Comparison of ENCODE assay signal across 19 cellular contexts in genomic region chr7:103547451-103548284, GRCh38.
A peak's percentile ranks its signal among the peaks of the same experiment; 100 is the strongest.
DNase-seq lines count a peak whose midpoint lies in the region; ATAC-seq, FAIRE-seq and TF ChIP-seq lines count a peak whose summit lies in the region.
"Had no signal": no experiment of that assay in that cellular context is flagged by ENCODE, and none has a peak within 500 bp of the region (broad histone marks: within the 10 kb centered on the region; RNA-seq: fewer than 3 reads in every experiment).

No MANE protein-coding gene starts in this region.

- H3K9me3 ChIP-seq in IMR-90 (ENCODE audit: control insufficient read depth, insufficient read depth, low read length), result no peaks in the 10 kb centered on the region
- H3K9me3 ChIP-seq in GM12878 (replicated peaks; ENCODE audit: control insufficient read depth, insufficient read depth, low read length), result no peaks in the 10 kb centered on the region
- H3K9me3 ChIP-seq in A673 (ENCODE audit: low read depth, low read length, poor library complexity, severe bottlenecking), result no peaks in the 10 kb centered on the region
- no peaks in the 10 kb centered on the region for H3K9me3 ChIP-seq in PC-3 (ENCODE audit: low read length)
- H3K9me3 ChIP-seq: BE2C, Peyer's patch had no signal

- intact Hi-C loops in IMR-90 (cut with micrococcal nuclease), result no loop called here
- intact Hi-C loops in GM12878 (cut with micrococcal nuclease; ENCODE audit: unreplicated experiment), result no loop called here
- intact Hi-C loops in A673 (cut with micrococcal nuclease; ENCODE audit: unreplicated experiment), result no loop called here
- intact Hi-C loops in PC-3 (cut with micrococcal nuclease), result no loop called here

- H3K9me1 ChIP-seq in IMR-90 (ENCODE audit: insufficient read depth, low read length), result no peaks in the 10 kb centered on the region

- no peak overlapping the region for H2AK9ac ChIP-seq in IMR-90 (replicated peaks; ENCODE audit: low read depth, low read length, poor library complexity)

- H3K4me3 ChIP-seq in IMR-90 (ENCODE audit: insufficient read depth, low read depth, low read length), result no peak overlapping the region
- no peak overlapping the region for H3K4me3 ChIP-seq in GM12878
- no peak overlapping the region for H3K4me3 ChIP-seq in A673 (ENCODE audit: low read depth, low read length, poor library complexity, severe bottlenecking)
- H3K4me3 ChIP-seq in PC-3 (ENCODE audit: low read length), result no peak overlapping the region
- H3K4me3 ChIP-seq: Peyer's patch, SK-N-MC had no signal

- H3F3A ChIP-seq in PC-3 (ENCODE audit: low read length, unreplicated experiment), result no peaks in the 10 kb centered on the region

- TF ChIP-seq POLR2A in IMR-90 (IDR thresholded peaks at IDR 0.05; ENCODE audit: low read depth, low read length) (no peak), GM12878 (IDR thresholded peaks at IDR 0.05; ENCODE audit: low read depth, low read length) (no peak)

- no peak overlapping the region for H4K5ac ChIP-seq in IMR-90 (ENCODE audit: low read depth, low read length)

- H3K79me1 ChIP-seq in IMR-90 (ENCODE audit: low read depth in 1 of 2, low read length in 2 of 2), result no peaks in the 10 kb centered on the region

- H4K91ac ChIP-seq in IMR-90 (ENCODE audit: insufficient read depth, low read depth, low read length), result no peak overlapping the region

- H3K9ac ChIP-seq in IMR-90 (ENCODE audit: low read depth, low read length) (no peak overlapping the region), GM12878 (ENCODE audit: control insufficient read depth, insufficient read depth, low read length) (no peak overlapping the region), PC-3 (ENCODE audit: low read length) (no peak overlapping the region)

- no peak for FAIRE-seq in GM12878 (lab: Jason Lieb, UNC)
- FAIRE-seq: GM18507 had no signal

- H3K36me3 ChIP-seq in IMR-90 (ENCODE audit: control insufficient read depth, insufficient read depth, low read length) (peaks cover 4% of the 10 kb centered on the region), GM12878 (ENCODE audit: control insufficient read depth in 2 of 2, insufficient read depth in 2 of 2, low read length in 1 of 2) (no peaks in the 10 kb centered on the region), A673 (ENCODE audit: insufficient read depth, low read length, poor library complexity, severe bottlenecking) (no peaks in the 10 kb centered on the region), PC-3 (ENCODE audit: low read depth, low read length) (no peaks in the 10 kb centered on the region)
- H3K36me3 ChIP-seq: Peyer's patch had no signal

- no peak overlapping the region for H2BK15ac ChIP-seq in IMR-90 (ENCODE audit: low read depth, low read length)

- H2BK5ac ChIP-seq in IMR-90 (ENCODE audit: low read depth, low read length, poor library complexity, severe bottlenecking), result no peak overlapping the region

- no peak for TF ChIP-seq CTCF in IMR-90 (conservative IDR thresholded peaks at IDR 0.05; ENCODE audit: low read depth, low read length)
- no peak for TF ChIP-seq CTCF in GM12878 (IDR thresholded peaks at IDR 0.05 in 2 of 3, conservative IDR thresholded peaks at IDR 0.05 in 1 of 3; ENCODE audit: control insufficient read depth in 2 of 3, extremely low read depth in 1 of 3, insufficient read depth in 1 of 3, low read depth in 3 of 3, low read length in 3 of 3)
- TF ChIP-seq CTCF in A673 (conservative IDR thresholded peaks at IDR 0.05; ENCODE audit: low read depth, low read length), result no peak
- TF ChIP-seq CTCF in PC-3 (conservative IDR thresholded peaks at IDR 0.05; ENCODE audit: low read depth, low read length), result no peak

- H2BK20ac ChIP-seq in IMR-90 (ENCODE audit: low read depth, low read length), result no peak overlapping the region

- H2BK120ac ChIP-seq in IMR-90 (ENCODE audit: low read depth, low read length), result no peak overlapping the region

- ATAC-seq in GM18909 (IDR thresholded peaks at IDR 0.05; ENCODE audit: poor library complexity, unreplicated experiment), result peak; percentile 46
- peak; percentile 40 for ATAC-seq in IMR-90 (ENCODE audit: low read depth)
- ATAC-seq in GM12878, result no peak
- no peak for ATAC-seq in PC-3
- no peak for ATAC-seq in HG02970 (IDR thresholded peaks at IDR 0.05; ENCODE audit: low FRiP score, unreplicated experiment)
- ATAC-seq: Right ventricle myocardium inferior had no signal

- H3K4me2 ChIP-seq in IMR-90 (ENCODE audit: low read depth, low read length), result no peak overlapping the region
- no peak overlapping the region for H3K4me2 ChIP-seq in GM12878 (ENCODE audit: control insufficient read depth, insufficient read depth)
- no peak overlapping the region for H3K4me2 ChIP-seq in PC-3 (ENCODE audit: low read length)

- BruUV-seq in IMR-90 (replicated peaks; lab: Mats Ljungman, UMichigan), result no TSS peak
- BruUV-seq in GM12878 (replicated peaks; lab: Mats Ljungman, UMichigan), result no TSS peak
- BruUV-seq in A673 (replicated peaks; lab: Mats Ljungman, UMichigan), result no TSS peak
- BruUV-seq in PC-3 (replicated peaks; lab: Mats Ljungman, UMichigan), result no TSS peak

- no peak overlapping the region for H4K8ac ChIP-seq in IMR-90 (ENCODE audit: low read depth in 2 of 2, low read length in 2 of 2)

- no peaks in the 10 kb centered on the region for H3K9me2 ChIP-seq in PC-3 (replicated peaks; ENCODE audit: low read length)

- H3K79me2 ChIP-seq in GM12878 (ENCODE audit: control insufficient read depth, insufficient read depth, low read length) (no peaks in the 10 kb centered on the region), PC-3 (ENCODE audit: low read length) (no peaks in the 10 kb centered on the region)

- no peak overlapping the region for H3K56ac ChIP-seq in IMR-90 (ENCODE audit: extremely low read depth, insufficient read depth, low read length)

- peaks cover 3% of the 10 kb centered on the region; the same call in 1 of the 2 replicates for H3K4me1 ChIP-seq in IMR-90 (ENCODE audit: control insufficient read depth, insufficient read depth, low read length)
- no peaks in the 10 kb centered on the region for H3K4me1 ChIP-seq in GM12878 (ENCODE audit: control insufficient read depth, insufficient read depth, low read length)
- H3K4me1 ChIP-seq in A673 (ENCODE audit: insufficient read depth, low read length, poor library complexity, severe bottlenecking), result no peaks in the 10 kb centered on the region
- H3K4me1 ChIP-seq in PC-3 (ENCODE audit: insufficient read depth, low read length), result peaks cover 5% of the 10 kb centered on the region; the same call in 1 of the 2 replicates
- H3K4me1 ChIP-seq: BE2C, Peyer's patch had no signal

- H3K23ac ChIP-seq in IMR-90 (ENCODE audit: low read depth, low read length), result no peak overlapping the region

- TF ChIP-seq RAD21 in IMR-90 (IDR thresholded peaks at IDR 0.05; ENCODE audit: low read length), result no peak
- no peak for TF ChIP-seq RAD21 in GM12878 (IDR thresholded peaks at IDR 0.05; ENCODE audit: insufficient read depth, low read depth, low read length)

- TF ChIP-seq EP300 in GM12878 (IDR thresholded peaks at IDR 0.05; ENCODE audit: borderline replicate concordance in 1 of 2, control insufficient read depth in 1 of 2, low read depth in 2 of 2, low read length in 2 of 2), result no peak

- H2AK5ac ChIP-seq in IMR-90 (ENCODE audit: low read depth, low read length), result no peak overlapping the region

- CTCF ChIA-PET in IMR-90 (lab: Yijun Ruan, JAX) (no interaction called here), GM12878 (lab: Yijun Ruan, JAX) (no interaction called here), A673 (lab: Charles Lee) (no interaction called here), PC-3 (lab: Charles Lee) (no interaction called here)

- dilution Hi-C loops in IMR-90 (cut with HindIII; ENCODE audit: low sequenced_read_pairs, unreplicated experiment), result no loop called here

- H2AFZ ChIP-seq in IMR-90 (replicated peaks; ENCODE audit: low read length, poor library complexity) (no peak overlapping the region), GM12878 (ENCODE audit: control insufficient read depth, low read depth, low read length) (no peak overlapping the region), PC-3 (ENCODE audit: low read length) (no peak overlapping the region)

- H3K18ac ChIP-seq in IMR-90 (ENCODE audit: low read depth, low read length), result no peak overlapping the region

- H3K4ac ChIP-seq in IMR-90 (ENCODE audit: low read depth, low read length), result no peak overlapping the region

- H3K27me3 ChIP-seq in IMR-90 (ENCODE audit: control insufficient read depth, insufficient read depth, low read length) (no peaks in the 10 kb centered on the region), GM12878 (replicated peaks in 1 of 2; ENCODE audit: control insufficient read depth in 2 of 2, insufficient read depth in 2 of 2, low read length in 1 of 2) (no peaks in the 10 kb centered on the region), A673 (replicated peaks; ENCODE audit: insufficient read depth, low read depth, low read length, poor library complexity) (peaks cover 59% of the 10 kb centered on the region), PC-3 (ENCODE audit: low read length) (no peaks in the 10 kb centered on the region)
- H3K27me3 ChIP-seq: BE2C, Peyer's patch had no signal

- H3K14ac ChIP-seq in IMR-90 (replicated peaks; ENCODE audit: low read depth, low read length), result no peak overlapping the region

- WGBS in IMR-90 (ENCODE audit: extremely low coverage in 2 of 2, insufficient read length in 1 of 2), 2 experiments, result 54% methylated on average over 2 of the region's 3 CpGs; no CpG with 5 or more reads in 1 of the 2 experiments
- 35% methylated on average over 3 of the region's 3 CpGs for WGBS in GM12878 (ENCODE audit: insufficient coverage, insufficient replicate concordance, low lambda C conversion rate, missing lambda C conversion rate)

- H4K20me1 ChIP-seq in IMR-90 (ENCODE audit: insufficient read depth, low read length) (no peaks in the 10 kb centered on the region), GM12878 (ENCODE audit: control insufficient read depth, insufficient read depth) (no peaks in the 10 kb centered on the region), PC-3 (ENCODE audit: low read length) (no peaks in the 10 kb centered on the region)

- RAD21 ChIA-PET in GM12878 (lab: Charles Lee; ENCODE audit: unreplicated experiment), result no interaction called here

- in situ Hi-C loops in IMR-90 (cut with MboI; ENCODE audit: low sequenced_read_pairs) (no loop called here), GM12878 (cut with MboI) (no loop called here)

- H3K27ac ChIP-seq in IMR-90 (ENCODE audit: insufficient read depth, low read length) (no peak overlapping the region), GM12878 (ENCODE audit: control insufficient read depth, insufficient read depth) (no peak overlapping the region), A673 (ENCODE audit: low read depth, low read length, poor library complexity, severe bottlenecking) (no peak overlapping the region), PC-3 (ENCODE audit: low read length) (no peak overlapping the region)
- H3K27ac ChIP-seq: Peyer's patch, SK-N-MC had no signal

- SMC1A ChIA-PET in GM12878 (lab: Charles Lee; ENCODE audit: uncharacterized antibody, unreplicated experiment), result no interaction called here

- DNase-seq in IMR-90, result no peak
- no peak for DNase-seq in GM12878 (ENCODE audit: low read depth, low spot score)
- no peak for DNase-seq in A673 (ENCODE audit: low spot score)
- no peak for DNase-seq in PC-3
- no peak for DNase-seq in MV-4-11 (lab: John Stamatoyannopoulos, UW)
- DNase-seq: BE2C; CD4-positive, alpha-beta T cell; GOT3; NCI-H1436; NCI-H2029; NCI-H2171 treated with DMSO at 0.1 percent for 48 hours; NCI-H510A; NCI-H82; Peyer's patch had no signal

- POLR2A ChIA-PET in IMR-90 (lab: Charles Lee; ENCODE audit: unreplicated experiment) (no interaction called here), GM12878 (lab: Charles Lee) (no interaction called here), A673 (lab: Charles Lee; ENCODE audit: low non-redundant PET) (no interaction called here), PC-3 (lab: Charles Lee; ENCODE audit: unreplicated experiment) (no interaction called here)

Comparison
In these comparisons a context has a peak if more than half of its experiments do, and no peak if none do; other contexts are left out.
1. ATAC-seq: peak in GM18909 (single experiment) and IMR-90 (single experiment); none in GM12878 (single experiment), PC-3 (single experiment) and HG02970 (single experiment).